Comparison of ENCODE assay signal across 19 cellular contexts in the genomic region with DNA sequence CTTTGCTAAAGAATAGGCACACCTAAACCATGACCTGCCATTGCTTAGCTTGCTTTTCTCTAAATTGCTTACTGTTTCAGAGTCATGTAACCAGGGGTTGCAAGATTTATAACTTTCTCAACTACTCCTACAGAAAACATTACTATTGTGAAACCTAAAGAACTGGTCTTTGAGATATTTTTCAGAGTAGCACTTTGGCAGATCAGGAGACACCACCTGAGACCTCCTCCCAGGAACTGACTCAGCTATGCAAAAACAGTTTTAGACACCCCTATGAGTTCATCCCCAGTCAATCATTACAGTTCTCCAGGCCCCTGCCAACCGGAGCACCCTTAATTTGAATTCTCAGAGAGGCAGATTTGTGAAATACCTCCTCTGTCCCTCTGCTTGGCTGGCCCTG.
"Had no signal": no experiment of that assay in that cellular context is flagged by ENCODE, and none has a peak within 500 bp of the region (broad histone marks: within the 10 kb centered on the region; RNA-seq: fewer than 3 reads in every experiment).

No MANE protein-coding gene starts in this region.

- H3K4me1 ChIP-seq: ascending aorta, esophagus muscularis mucosa, psoas muscle, right lobe of liver had no signal

- H3K27me3 ChIP-seq: ascending aorta, dorsolateral prefrontal cortex, esophagus muscularis mucosa, right lobe of liver, transverse colon had no signal

- DNase-seq: activated CD4-positive, alpha-beta T cell treated with anti-CD3 and anti-CD28 coated beads, Interleukin-2, amount 50 U/mL, for 48 hours; activated naive CD4-positive, alpha-beta T cell treated with anti-CD3 and anti-CD28 coated beads for 36 hours; activated naive CD8-positive, alpha-beta T cell treated with anti-CD3 and anti-CD28 coated beads, Interleukin-2, amount 50 U/mL, for 24 hours; dorsolateral prefrontal cortex; endodermal cell; foreskin melanocyte; head of caudate nucleus; psoas muscle; right lobe of liver; stimulated activated CD4-positive, alpha-beta T cell treated with anti-CD3 and anti-CD28 coated beads, Interleukin-4, amount 100 ng/mL, for 4 hours; stimulated activated CD8-positive, alpha-beta memory T cell treated with anti-CD3 and anti-CD28 coated beads, Interleukin-4, amount 100 ng/mL, for 48 hours; stimulated activated naive CD4-positive, alpha-beta T cell treated with Interleukin-2 at 50 U/mL for 16 hours; transverse colon had no signal

- H3K36me3 ChIP-seq: ascending aorta, esophagus muscularis mucosa, right lobe of liver, transverse colon had no signal

- ATAC-seq: activated CD4-positive, CD25-positive, alpha-beta regulatory T cell treated with anti-CD3 and anti-CD28 coated beads, Interleukin-2, amount 50 U/mL, for 24 hours; activated naive CD8-positive, alpha-beta T cell treated with anti-CD3 and anti-CD28 coated beads, Interleukin-2, amount 50 U/mL, for 24 hours; activated T-helper 17 cell treated with anti-CD3 and anti-CD28 coated beads, Interleukin-2, amount 50 U/mL, for 72 hours; psoas muscle; right lobe of liver had no signal

- H3K9me3 ChIP-seq: ascending aorta, esophagus muscularis mucosa, psoas muscle, right lobe of liver, transverse colon had no signal

- H3K4me3 ChIP-seq: ascending aorta, dorsolateral prefrontal cortex, esophagus muscularis mucosa, lung, psoas muscle, right lobe of liver, smooth muscle cell, transverse colon had no signal

- H3K27ac ChIP-seq: ascending aorta, esophagus muscularis mucosa, psoas muscle, right lobe of liver, transverse colon had no signal
